In the genomic region with DNA sequence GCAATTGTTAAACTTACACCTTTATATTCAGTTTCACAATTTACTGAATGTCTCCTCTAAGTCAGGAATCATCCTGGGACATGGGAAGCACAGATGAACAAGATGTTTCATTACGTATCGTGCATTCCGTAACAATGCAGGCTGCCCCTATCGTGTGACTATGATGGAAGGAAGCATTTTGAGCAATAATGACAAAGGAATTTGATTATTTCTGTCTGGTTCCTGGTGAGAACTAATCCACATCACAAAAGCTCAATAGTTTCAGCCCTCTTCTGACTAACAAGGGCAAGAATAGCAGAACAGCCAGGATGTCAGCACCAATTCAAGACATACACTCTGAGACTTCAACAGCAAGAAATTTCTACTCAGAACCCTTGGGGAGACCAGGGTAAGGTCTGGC, we compare ENCODE assay signal across 13 cellular contexts. TPM values are rescaled to one million over a fixed set of nuclear protein-coding genes. Genes with fewer than 3 reads are reported as not detected.
DNase-seq lines count a peak whose midpoint lies in the region; ATAC-seq and TF ChIP-seq lines count a peak whose summit lies in the region.
"Had no signal": no experiment of that assay in that cellular context is flagged by ENCODE, and none has a peak within 500 bp of the region (broad histone marks: within the 10 kb centered on the region; RNA-seq: fewer than 3 reads in every experiment).

No MANE protein-coding gene starts in this region.

- H3K4me1 ChIP-seq in A673 (ENCODE audit: insufficient read depth, low read length, poor library complexity, severe bottlenecking) (no peaks in the 10 kb centered on the region), GM23248 (ENCODE audit: insufficient read depth) (peaks cover 52% of the 10 kb centered on the region), adipocyte (ENCODE audit: control insufficient read depth, insufficient read depth, low read length) (peaks cover 43% of the 10 kb centered on the region)
- H3K4me1 ChIP-seq: BE2C, colonic mucosa, testis had no signal

- no peaks in the 10 kb centered on the region for H4K20me1 ChIP-seq in GM23248 (ENCODE audit: insufficient read depth)

- H3K9ac ChIP-seq in GM23248 = peak overlapping the region; percentile 84
- peak overlapping the region; percentile 41 for H3K9ac ChIP-seq in adipocyte (ENCODE audit: low read length)
- H3K9ac ChIP-seq: KMS-11 had no signal

- H3K27ac ChIP-seq in A673 (ENCODE audit: low read depth, low read length, poor library complexity, severe bottlenecking) (no peak overlapping the region), GM23248 (peak overlapping the region; percentile 99), dorsolateral prefrontal cortex (no peak overlapping the region)
- H3K27ac ChIP-seq: colonic mucosa, testis had no signal

- H3K9me3 ChIP-seq in A673 (ENCODE audit: low read depth, low read length, poor library complexity, severe bottlenecking) = no peaks in the 10 kb centered on the region
- H3K9me3 ChIP-seq in GM23248 (ENCODE audit: low read depth) = no peaks in the 10 kb centered on the region
- no peaks in the 10 kb centered on the region for H3K9me3 ChIP-seq in adipocyte (ENCODE audit: control insufficient read depth, low read length)
- H3K9me3 ChIP-seq: BE2C, colonic mucosa, testis had no signal

- no peaks in the 10 kb centered on the region for H3K9me2 ChIP-seq in GM23248 (ENCODE audit: insufficient read depth)

- peak overlapping the region; percentile 56 for H3K4me2 ChIP-seq in GM23248 (ENCODE audit: unreplicated experiment)
- H3K4me2 ChIP-seq: KMS-11 had no signal

- TF ChIP-seq CTCF in A673 (conservative IDR thresholded peaks at IDR 0.05; ENCODE audit: low read depth, low read length) (no peak), foreskin fibroblast (IDR thresholded peaks at IDR 0.05; ENCODE audit: low read depth, low read length) (no peak), dorsolateral prefrontal cortex (IDR thresholded peaks at IDR 0.05 in 54 of 56, conservative IDR thresholded peaks at IDR 0.05 in 2 of 56; ENCODE audit: low read depth in 1 of 56, partially characterized antibody in 56 of 56) (no peak), GM13976 (IDR thresholded peaks at IDR 0.05; ENCODE audit: borderline replicate concordance, control extremely low read depth, extremely low read depth, insufficient read depth, missing control alignments) (no peak)

- POLR2A ChIA-PET in A673 (lab: Charles Lee; ENCODE audit: low non-redundant PET) = no interaction called here

- BruUV-seq in A673 (replicated peaks; lab: Mats Ljungman, UMichigan) = TSS peak; percentile 19

- CTCF ChIA-PET in A673 (lab: Charles Lee) = no interaction called here

- no peak for ATAC-seq in HG02970 (IDR thresholded peaks at IDR 0.05; ENCODE audit: low FRiP score, unreplicated experiment)

- H3K27me3 ChIP-seq in A673 (replicated peaks; ENCODE audit: insufficient read depth, low read depth, low read length, poor library complexity) (no peaks in the 10 kb centered on the region), GM23248 (replicated peaks; ENCODE audit: insufficient read depth) (no peaks in the 10 kb centered on the region), adipocyte (replicated peaks; ENCODE audit: control insufficient read depth, insufficient read depth, low read length) (no peaks in the 10 kb centered on the region), dorsolateral prefrontal cortex (no peaks in the 10 kb centered on the region)
- H3K27me3 ChIP-seq: BE2C, colonic mucosa, testis had no signal

- no peak overlapping the region for H2AFZ ChIP-seq in GM23248

- H3K4me3 ChIP-seq in A673 (ENCODE audit: low read depth, low read length, poor library complexity, severe bottlenecking) = no peak overlapping the region
- no peak overlapping the region for H3K4me3 ChIP-seq in GM23248
- no peak overlapping the region for H3K4me3 ChIP-seq in adipocyte (ENCODE audit: low read length)
- no peak overlapping the region for H3K4me3 ChIP-seq in foreskin fibroblast (ENCODE audit: low read depth in 1 of 2, low read length in 2 of 2)
- H3K4me3 ChIP-seq in dorsolateral prefrontal cortex = no peak overlapping the region
- H3K4me3 ChIP-seq: colonic mucosa, testis had no signal

- 7% methylated on average over 4 of the region's 4 CpGs for WGBS in GM23248 (ENCODE audit: low coverage in 1 of 2, low lambda C conversion rate in 2 of 2, missing lambda C conversion rate in 2 of 2), 2 experiments

- DNase-seq in A673 (ENCODE audit: low spot score) (no peak), GM23248 (peak; percentile 95), adipocyte (ENCODE audit: low read depth) (peak; percentile 56), foreskin fibroblast (peak; percentile 76 to 87), dorsolateral prefrontal cortex (no peak), GM13976 (ENCODE audit: low spot score) (no peak), NCI-H1105 (lab: John Stamatoyannopoulos, UW) (no peak)
- DNase-seq: BE2C, colonic mucosa, hippocampal formation, testis had no signal

- intact Hi-C loops in A673 (cut with micrococcal nuclease; ENCODE audit: unreplicated experiment) = no loop called here
- intact Hi-C loops in dorsolateral prefrontal cortex (cut with DNase I) = no loop called here

- peaks cover 58% of the 10 kb centered on the region for H3F3A ChIP-seq in GM23248 (ENCODE audit: insufficient read depth)

- in situ Hi-C loops in GM23248 (cut with MboI) (no loop called here), GM13976 (cut with MboI; ENCODE audit: low sequenced_read_pairs, unreplicated experiment) (no loop called here)

- H3K36me3 ChIP-seq in A673 (ENCODE audit: insufficient read depth, low read length, poor library complexity, severe bottlenecking) = peaks cover 6% of the 10 kb centered on the region
- peaks cover 5% of the 10 kb centered on the region; the same call in 1 of the 2 replicates for H3K36me3 ChIP-seq in GM23248 (ENCODE audit: low read depth)
- peaks cover 11% of the 10 kb centered on the region for H3K36me3 ChIP-seq in adipocyte (ENCODE audit: control insufficient read depth, insufficient read depth, low read length, severe bottlenecking)
- H3K36me3 ChIP-seq: colonic mucosa had no signal

- peaks cover 57% of the 10 kb centered on the region for H3K79me2 ChIP-seq in GM23248 (ENCODE audit: insufficient read depth)

RNA-seq across cellular contexts. Expression of a gene that starts 14.5 kb away (rescaled TPM):
- total RNA-seq in A673 (2021) (39.0 and 40.8 TPM in 2 replicates), dorsolateral prefrontal cortex (100 to 1,000 TPM in 2 of 120 experiments, 10 to 100 TPM in 118; 48.4 to 108 (median 75.5) TPM)
- total RNA-seq in GM23248 (2014; rRNA removed; shearing (Covaris generic)) = 34.2 and 51.7 TPM in 2 replicates
- 32.7 and 33.3 TPM in 2 replicates for polyA plus RNA-seq in GM23248 (2016; fragmentation: Nextera tagmentation; extraction: Ambion mirVana)

Comparison
In these comparisons a context has a peak if more than half of its experiments do, and no peak if none do; other contexts are left out.
1. DNase-seq: peak in GM23248 (single experiment), adipocyte (single experiment) and foreskin fibroblast (2 of 2); none in A673 (single experiment), dorsolateral prefrontal cortex (0 of 10), GM13976 (single experiment) and NCI-H1105 (single experiment).